ENCODE assay signal across 15 cellular contexts in the genomic region with DNA sequence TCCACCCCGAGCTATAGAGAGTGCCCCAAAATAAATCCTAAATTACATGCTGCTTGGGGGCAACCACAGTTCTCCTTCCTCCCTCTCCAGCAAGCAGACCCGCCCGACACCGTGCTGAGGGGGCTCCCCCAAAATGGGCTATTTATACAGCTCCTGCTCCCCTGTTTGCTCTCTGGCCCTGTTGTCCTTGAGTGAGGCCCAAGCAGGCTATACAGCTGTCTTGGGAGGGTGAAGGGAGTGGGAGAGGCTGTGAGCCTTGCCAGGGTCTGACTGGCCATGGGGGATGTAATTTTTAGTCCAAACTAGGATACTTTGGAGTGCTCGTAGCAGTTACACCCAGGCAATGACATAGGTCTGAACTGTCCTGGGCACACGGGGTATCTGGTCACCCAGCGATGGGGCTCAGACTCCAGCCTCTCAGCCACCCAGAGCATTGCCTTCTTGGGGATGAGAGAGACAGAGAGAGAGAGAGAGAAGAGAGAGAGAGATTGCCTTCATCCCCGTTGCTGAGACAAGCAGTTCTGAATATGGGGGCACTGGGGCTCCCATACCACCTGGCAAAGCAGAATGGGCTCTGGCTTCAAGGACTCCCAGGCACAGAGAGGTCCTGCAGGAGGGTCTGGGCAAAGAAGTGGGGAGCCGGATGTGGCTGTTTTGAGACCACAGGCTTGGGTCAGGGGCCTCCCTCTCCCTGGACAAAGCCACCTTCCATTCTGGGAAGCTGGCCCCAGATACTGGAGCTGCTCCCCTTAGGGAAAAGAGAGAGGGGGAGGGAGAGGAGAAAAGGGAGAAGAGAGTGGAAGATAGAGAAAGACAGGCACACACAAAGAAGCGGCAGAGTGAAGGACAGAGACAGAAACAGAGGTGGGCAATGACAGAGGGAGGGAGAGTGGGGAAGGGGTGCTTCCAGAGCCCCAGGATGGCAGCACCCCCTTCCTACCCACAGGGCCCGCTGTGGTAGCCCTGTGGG. TPM values are rescaled to one million over a fixed set of nuclear protein-coding genes. Genes with fewer than 3 reads are reported as not detected.
DNase-seq lines count a peak whose midpoint lies in the region; ATAC-seq and TF ChIP-seq lines count a peak whose summit lies in the region.
"Had no signal": no experiment of that assay in that cellular context is flagged by ENCODE, and none has a peak within 500 bp of the region (broad histone marks: within the 10 kb centered on the region; RNA-seq: fewer than 3 reads in every experiment).

No MANE protein-coding gene starts in this region.

- ATAC-seq in HG03196 (IDR thresholded peaks at IDR 0.05; ENCODE audit: unreplicated experiment) (no peak), GM19395 (IDR thresholded peaks at IDR 0.05; ENCODE audit: unreplicated experiment) (no peak)

- intact Hi-C loops in ovary (cut with DNase I), result no loop called here

- no peaks in the 10 kb centered on the region for H3K9me3 ChIP-seq in ovary

- no peak for TF ChIP-seq EP300 in ovary (IDR thresholded peaks at IDR 0.05)

- no peaks in the 10 kb centered on the region for H3K27me3 ChIP-seq in ovary

- peak overlapping the region; percentile 76 to 77 for H3K27ac ChIP-seq in ovary
- H3K27ac ChIP-seq: SK-N-MC, VCaP had no signal

- no peak for TF ChIP-seq POLR2A in ovary (IDR thresholded peaks at IDR 0.05)

- DNase-seq in AG08396 (ENCODE audit: low spot score), result peak; percentile 4
- no peak for DNase-seq in HFFc6
- DNase-seq in glutamatergic neuron, result peak; percentile 6
- peak; percentile 41 to 67 (median 60) for DNase-seq in ovary
- no peak for DNase-seq in COLO829 (ENCODE audit: low spot score)
- DNase-seq in activated CD4-positive, alpha-beta T cell treated with anti-CD3 and anti-CD28 coated beads for 1 hour, result no peak
- DNase-seq: activated T-cell treated with anti-CD3 and anti-CD28 coated beads, Interleukin-2, amount 50 U/mL, for 24 hours; DMS53; left cardiac atrium; naive B cell had no signal

- H3K4me3 Mint-ChIP-seq in HFFc6 (peak overlapping the region; percentile 51; the same call in 1 of the 2 replicates), glutamatergic neuron (ENCODE audit: unreplicated experiment) (peak overlapping the region; percentile 57)
- H3K4me3 Mint-ChIP-seq: activated T-cell treated with anti-CD3 and anti-CD28 coated beads, Interleukin-2, amount 50 U/mL, for 24 hours had no signal

- no peaks in the 10 kb centered on the region for H3K36me3 ChIP-seq in ovary

- H3K4me3 ChIP-seq in ovary, result no peak overlapping the region
- H3K4me3 ChIP-seq: SK-N-MC had no signal

- no peak for TF ChIP-seq CTCF in HFFc6 (IDR thresholded peaks at IDR 0.05)
- TF ChIP-seq CTCF in glutamatergic neuron (IDR thresholded peaks at IDR 0.05; ENCODE audit: partially characterized antibody, unreplicated experiment), result no peak
- no peak for TF ChIP-seq CTCF in ovary (IDR thresholded peaks at IDR 0.05)

- H3K4me1 Mint-ChIP-seq in HFFc6 (ENCODE audit: low read depth) (peaks cover 65% of the 10 kb centered on the region), glutamatergic neuron (ENCODE audit: low read depth, unreplicated experiment) (peaks cover 17% of the 10 kb centered on the region)
- H3K4me1 Mint-ChIP-seq: naive B cell had no signal

- H3K36me3 Mint-ChIP-seq in HFFc6 (ENCODE audit: low read depth) (no peaks in the 10 kb centered on the region), glutamatergic neuron (ENCODE audit: unreplicated experiment) (no peaks in the 10 kb centered on the region)
- H3K36me3 Mint-ChIP-seq: naive B cell had no signal

- H3K27me3 Mint-ChIP-seq in HFFc6 (ENCODE audit: insufficient read depth), result peaks cover 2% of the 10 kb centered on the region; the same call in 1 of the 2 replicates
- H3K27me3 Mint-ChIP-seq in glutamatergic neuron (ENCODE audit: unreplicated experiment), result peaks cover 5% of the 10 kb centered on the region

- peaks cover 51% of the 10 kb centered on the region for H3K4me1 ChIP-seq in ovary (ENCODE audit: insufficient read depth)

- H3K9me3 Mint-ChIP-seq in HFFc6 (no peaks in the 10 kb centered on the region), glutamatergic neuron (ENCODE audit: unreplicated experiment) (peaks cover 4% of the 10 kb centered on the region)
- H3K9me3 Mint-ChIP-seq: activated T-cell treated with anti-CD3 and anti-CD28 coated beads, Interleukin-2, amount 50 U/mL, for 24 hours; naive B cell had no signal

- peak overlapping the region; percentile 49 for H3K27ac Mint-ChIP-seq in HFFc6
- peak overlapping the region; percentile 17 for H3K27ac Mint-ChIP-seq in glutamatergic neuron (ENCODE audit: unreplicated experiment)
- H3K27ac Mint-ChIP-seq: activated T-cell treated with anti-CD3 and anti-CD28 coated beads, Interleukin-2, amount 50 U/mL, for 24 hours had no signal

- WGBS in ovary, 3 donors, result 22 to 26% (median 25%) methylated on average over 11 of the region's 11 CpGs

RNA-seq across cellular contexts. Expression of a gene that starts 10.7 kb away (rescaled TPM):
- total RNA-seq in HFFc6 (2021; fragmentation: NEBNext Ultra II Directional; extraction: Animal tissue kit (Norgen Biotek cat#: 25700)), result under 1 TPM in 3 of 6 experiments, not detected in 3; 0.17 to 0.24 (median 0.18) TPM
- total RNA-seq in glutamatergic neuron (ENCODE audit: unreplicated experiment) (not detected), ovary (1 to 10 TPM in 6 of 7 donors, under 1 TPM in 1; 0.34 to 3.5 (median 1.6) TPM)
- polyA plus RNA-seq in ovary, result 1 to 10 TPM in 1 of 2 donors, under 1 TPM in 1; 0.32 to 2.5 TPM
- total RNA-seq: fibroblast of villous mesenchyme had no signal

Comparison
In these comparisons a context has a peak if more than half of its experiments do, and no peak if none do; other contexts are left out.
1. DNase-seq: peak in AG08396 (single experiment), glutamatergic neuron (single experiment) and ovary (5 of 5); none in HFFc6 (single experiment), COLO829 (single experiment) and activated CD4-positive, alpha-beta T cell treated with anti-CD3 and anti-CD28 coated beads for 1 hour (single experiment).